13 cellular contexts compared by ENCODE assay signal in genomic region chr3:73614385-73614784, GRCh38. TPM values are rescaled to one million over a fixed set of nuclear protein-coding genes. Genes with fewer than 3 reads are reported as not detected.
DNase-seq lines count a peak whose midpoint lies in the region; ATAC-seq and TF ChIP-seq lines count a peak whose summit lies in the region.
"Had no signal": no experiment of that assay in that cellular context is flagged by ENCODE, and none has a peak within 500 bp of the region (broad histone marks: within the 10 kb centered on the region; RNA-seq: fewer than 3 reads in every experiment).

No MANE protein-coding gene starts in this region.

- TF ChIP-seq CTCF in epithelial cell of esophagus (IDR thresholded peaks at IDR 0.05; ENCODE audit: insufficient read depth, low read depth, low read length, missing control alignments) (no peak), lower lobe of right lung (IDR thresholded peaks at IDR 0.05) (no peak), upper lobe of right lung (IDR thresholded peaks at IDR 0.05) (no peak)

- DNase-seq in NCI-H748 (lab: John Stamatoyannopoulos, UW; ENCODE audit: unreplicated experiment): peak; percentile 5
- DNase-seq in NCI-H748 treated with DMSO at 0.1 percent for 48 hours (lab: John Stamatoyannopoulos, UW): no peak
- DNase-seq in epithelial cell of esophagus (ENCODE audit: low read depth): peak; percentile 50
- DNase-seq in lower lobe of right lung: no peak
- DNase-seq in upper lobe of right lung: no peak
- DNase-seq in DMS153 (lab: John Stamatoyannopoulos, UW): no peak
- DNase-seq in GOT3 (lab: John Stamatoyannopoulos, UW): no peak
- DNase-seq: activated CD8-positive, alpha-beta memory T cell treated with anti-CD3 and anti-CD28 coated beads, Interleukin-2, amount 10 ng/mL, durations not matched to agents 7 days and 5 days; GDM1; NCI-H226 had no signal

- H3K27me3 ChIP-seq in lower lobe of right lung (ENCODE audit: low read depth): no peaks in the 10 kb centered on the region
- no peaks in the 10 kb centered on the region for H3K27me3 ChIP-seq in upper lobe of right lung
- H3K27me3 ChIP-seq: ovary had no signal

- H3K27ac ChIP-seq in lower lobe of right lung: no peak overlapping the region
- no peak overlapping the region for H3K27ac ChIP-seq in upper lobe of right lung

- H3K36me3 ChIP-seq in lower lobe of right lung (no peaks in the 10 kb centered on the region), upper lobe of right lung (no peaks in the 10 kb centered on the region)
- H3K36me3 ChIP-seq: ovary had no signal

- no peak overlapping the region for H3K4me3 ChIP-seq in epithelial cell of esophagus (ENCODE audit: low read length)
- H3K4me3 ChIP-seq in lower lobe of right lung: no peak overlapping the region
- H3K4me3 ChIP-seq in upper lobe of right lung: no peak overlapping the region
- H3K4me3 ChIP-seq: ovary had no signal

- H3K9me3 ChIP-seq in lower lobe of right lung (no peaks in the 10 kb centered on the region), upper lobe of right lung (no peaks in the 10 kb centered on the region)
- H3K9me3 ChIP-seq: ovary had no signal

- no peaks in the 10 kb centered on the region for H3K4me1 ChIP-seq in lower lobe of right lung
- peaks cover 8% of the 10 kb centered on the region for H3K4me1 ChIP-seq in upper lobe of right lung

- ATAC-seq in lower lobe of right lung (peak; percentile 51 to 74), upper lobe of right lung (peak; percentile 60), HG02798 (IDR thresholded peaks at IDR 0.05; ENCODE audit: poor library complexity, unreplicated experiment) (no peak)
- ATAC-seq: activated CD8-positive, alpha-beta memory T cell treated with anti-CD3 and anti-CD28 coated beads, Interleukin-2, amount 10 ng/mL, durations not matched to agents 7 days and 5 days had no signal

- intact Hi-C loops in lower lobe of right lung (cut with DNase I): no loop called here
- intact Hi-C loops in upper lobe of right lung (cut with DNase I): no loop called here

RNA-seq across cellular contexts. Expression of gene PDZRN3, which starts 10.4 kb away (rescaled TPM):
- 16.0 TPM for total RNA-seq in lower lobe of right lung
- total RNA-seq in upper lobe of right lung: 23.9 TPM
- total RNA-seq: A172; activated CD8-positive, alpha-beta memory T cell treated with anti-CD3 and anti-CD28 coated beads, Interleukin-2, amount 10 ng/mL, durations not matched to agents 7 days and 5 days had no signal

Comparison
In these comparisons a context has a peak if more than half of its experiments do, and no peak if none do; other contexts are left out.
1. DNase-seq: peak in NCI-H748 (single experiment) and epithelial cell of esophagus (single experiment); none in NCI-H748 treated with DMSO at 0.1 percent for 48 hours (single experiment), lower lobe of right lung (single experiment), upper lobe of right lung (single experiment), DMS153 (single experiment) and GOT3 (single experiment).